8 cellular contexts compared by ENCODE assay signal in genomic region chr22:22342697-22343602, GRCh38.
DNase-seq lines count a peak whose midpoint lies in the region; ATAC-seq and TF ChIP-seq lines count a peak whose summit lies in the region.

No MANE protein-coding gene starts in this region.

- H3K27ac Mint-ChIP-seq in GM23338 = no peak overlapping the region

- no peak overlapping the region for H3K4me3 Mint-ChIP-seq in GM23338
- H3K4me3 Mint-ChIP-seq in activated T-cell treated with anti-CD3 and anti-CD28 coated beads, Interleukin-2, amount 50 U/mL, for 4 hours = no peak overlapping the region

- ATAC-seq in GM23338 (peak; percentile 99), HG03108 (IDR thresholded peaks at IDR 0.05; ENCODE audit: unreplicated experiment) (no peak), HG03045 (IDR thresholded peaks at IDR 0.05; ENCODE audit: unreplicated experiment) (no peak)
- peak; percentile 65 to 75 for ATAC-seq in activated T-cell treated with anti-CD3 and anti-CD28 coated beads, Interleukin-2, amount 50 U/mL, for 4 hours

- no peaks in the 10 kb centered on the region for H3K4me1 ChIP-seq in GM23338 (ENCODE audit: insufficient read depth)

- no peaks in the 10 kb centered on the region for H3K36me3 ChIP-seq in GM23338 (ENCODE audit: insufficient read depth)

- H3F3A ChIP-seq in GM23338 (replicated peaks; ENCODE audit: low read depth) = no peaks in the 10 kb centered on the region

- no peak overlapping the region for H2AFZ ChIP-seq in GM23338

- no peaks in the 10 kb centered on the region for H3K9me2 ChIP-seq in GM23338 (ENCODE audit: insufficient read depth)

- peaks cover 98% of the 10 kb centered on the region for H3K27me3 Mint-ChIP-seq in GM23338 (ENCODE audit: insufficient read depth, low read depth, poor library complexity)
- peaks cover 3% of the 10 kb centered on the region for H3K27me3 Mint-ChIP-seq in activated T-cell treated with anti-CD3 and anti-CD28 coated beads, Interleukin-2, amount 50 U/mL, for 4 hours (ENCODE audit: low read depth)

- DNase-seq in AG09309 (ENCODE audit: low read depth) (no peak), GM23338 (ENCODE audit: low spot score) (peak; percentile 98), NCI-H82 treated with DMSO at 0.1 percent for 48 hours (lab: John Stamatoyannopoulos, UW; ENCODE audit: unreplicated experiment) (peak; percentile 4), fibroblast of villous mesenchyme (ENCODE audit: low read depth) (peak; percentile 13), retina (peak; percentile 27)
- DNase-seq in activated T-cell treated with anti-CD3 and anti-CD28 coated beads, Interleukin-2, amount 50 U/mL, for 4 hours = peak; percentile 63

- H3K27ac ChIP-seq in GM23338 (ENCODE audit: low read depth) = no peak overlapping the region

- H3K27me3 ChIP-seq in GM23338 (ENCODE audit: insufficient read depth) = peaks cover 98% of the 10 kb centered on the region

- TF ChIP-seq CTCF in AG09309 (IDR thresholded peaks at IDR 0.05; ENCODE audit: control insufficient read depth, insufficient read depth, low read depth, low read length, missing control alignments) (peak; percentile 72), GM23338 (conservative IDR thresholded peaks at IDR 0.05; ENCODE audit: low read depth in 2 of 2) (peak; percentile 77 to 91), fibroblast of villous mesenchyme (IDR thresholded peaks at IDR 0.05; ENCODE audit: insufficient read depth, low read depth, low read length) (peak; percentile 89)

- no peak overlapping the region for H3K4me2 ChIP-seq in GM23338

- no peaks in the 10 kb centered on the region for H3K79me2 ChIP-seq in GM23338 (replicated peaks; ENCODE audit: insufficient read depth)

- no peaks in the 10 kb centered on the region for H3K36me3 Mint-ChIP-seq in GM23338 (ENCODE audit: low read depth)
- no peaks in the 10 kb centered on the region for H3K36me3 Mint-ChIP-seq in activated T-cell treated with anti-CD3 and anti-CD28 coated beads, Interleukin-2, amount 50 U/mL, for 4 hours (ENCODE audit: insufficient read depth)

- H3K4me1 Mint-ChIP-seq in GM23338 = peaks cover 8% of the 10 kb centered on the region
- H3K4me1 Mint-ChIP-seq in activated T-cell treated with anti-CD3 and anti-CD28 coated beads, Interleukin-2, amount 50 U/mL, for 4 hours (ENCODE audit: low read depth) = no peaks in the 10 kb centered on the region

- H3K4me3 ChIP-seq in AG09309 (ENCODE audit: control insufficient read depth, low read depth, low read length) = no peak overlapping the region
- no peak overlapping the region for H3K4me3 ChIP-seq in GM23338
- H3K4me3 ChIP-seq in fibroblast of villous mesenchyme (ENCODE audit: low read depth, low read length) = no peak overlapping the region

- H3K9me3 Mint-ChIP-seq in GM23338 = no peaks in the 10 kb centered on the region
- no peaks in the 10 kb centered on the region for H3K9me3 Mint-ChIP-seq in activated T-cell treated with anti-CD3 and anti-CD28 coated beads, Interleukin-2, amount 50 U/mL, for 4 hours

- H4K20me1 ChIP-seq in GM23338 (replicated peaks; ENCODE audit: insufficient read depth) = no peaks in the 10 kb centered on the region

TF ChIP-seq in GM23338, 12 proteins besides CTCF, POLR2A, EP300 and RAD21:
- TF ChIP-seq EZH2 (IDR thresholded peaks at IDR 0.05; ENCODE audit: low read depth, unreplicated experiment) = peak; percentile 29
- no peak for TF ChIP-seq EZH2phosphoT487 (IDR thresholded peaks at IDR 0.05; ENCODE audit: unreplicated experiment)
- TF ChIP-seq POLR2AphosphoS5 (IDR thresholded peaks at IDR 0.05; ENCODE audit: low read depth) = no peak
- TF ChIP-seq CREB1 (CRISPR knock-in tag; IDR thresholded peaks at IDR 0.05; ENCODE audit: low read depth) = peak; percentile 51; the same call in 1 of the 2 replicates

Comparison
In these comparisons a context has a peak if more than half of its experiments do, and no peak if none do; other contexts are left out.
1. ATAC-seq: peak in GM23338 (single experiment) and activated T-cell treated with anti-CD3 and anti-CD28 coated beads, Interleukin-2, amount 50 U/mL, for 4 hours (2 of 2); none in HG03108 (single experiment) and HG03045 (single experiment).
2. Peak in every context shown above with its lines, with median percentiles within 50 percentile points of each other: CTCF ChIP-seq.